19 cellular contexts compared by ENCODE assay signal in genomic region chr3:37899101-37899707, GRCh38. TPM values are rescaled to one million over a fixed set of nuclear protein-coding genes. Genes with fewer than 3 reads are reported as not detected.
A peak's percentile ranks its signal among the peaks of the same experiment; 100 is the strongest.
DNase-seq lines count a peak whose midpoint lies in the region; ATAC-seq and TF ChIP-seq lines count a peak whose summit lies in the region.
"Had no signal": no experiment of that assay in that cellular context is flagged by ENCODE, and none has a peak within 500 bp of the region (broad histone marks: within the 10 kb centered on the region; RNA-seq: fewer than 3 reads in every experiment).

No MANE protein-coding gene starts in this region.

- no peak overlapping the region for H3K4me3 ChIP-seq in tibial artery
- H3K4me3 ChIP-seq: spleen, tibial nerve had no signal

- H3K36me3 Mint-ChIP-seq in activated naive CD4-positive, alpha-beta T cell treated with anti-CD3 and anti-CD28 coated beads, Interleukin-2, amount 50 U/mL, for 72 hours = no peaks in the 10 kb centered on the region
- H3K36me3 Mint-ChIP-seq in WTC11 = no peaks in the 10 kb centered on the region

- no peaks in the 10 kb centered on the region for H3K9me3 ChIP-seq in tibial artery
- H3K9me3 ChIP-seq: spleen, tibial nerve had no signal

- peak overlapping the region; percentile 39 to 41 for H3K27ac ChIP-seq in tibial artery
- H3K27ac ChIP-seq: parathyroid adenoma, RWPE1, spleen had no signal

- CTCF ChIA-PET in WTC11 (lab: Charles Lee) = interaction anchor here (1.1 to 1.2 kb wide), 2 partner anchors 68 to 75 kb away, joined by 3 to 5 read pairs; no protein-coding TSS in a partner anchor

- DNase-seq in activated naive CD4-positive, alpha-beta T cell treated with anti-CD3 and anti-CD28 coated beads, Interleukin-2, amount 50 U/mL, for 72 hours (ENCODE audit: low spot score in 2 of 2) = peak in 1 of 2 donors; percentile 8
- DNase-seq in activated naive CD4-positive, alpha-beta T cell (lab: John Stamatoyannopoulos, UW) = no peak
- no peak for DNase-seq in WTC11 (ENCODE audit: low spot score)
- no peak for DNase-seq in tibial artery
- DNase-seq in NCI-H1436 treated with DMSO at 0.1 percent for 48 hours (lab: John Stamatoyannopoulos, UW) = no peak
- DNase-seq: ACHN, COR-L47, glutamatergic neuron, NCI-H187 treated with DMSO at 0.1 percent for 48 hours, NCI-H82, spleen had no signal

- H3K36me3 ChIP-seq in tibial artery = no peaks in the 10 kb centered on the region
- H3K36me3 ChIP-seq: spleen, tibial nerve had no signal

- TF ChIP-seq CTCF in WTC11 (IDR thresholded peaks at IDR 0.05) (no peak), tibial artery (IDR thresholded peaks at IDR 0.05) (no peak)

- ATAC-seq in activated naive CD4-positive, alpha-beta T cell treated with anti-CD3 and anti-CD28 coated beads, Interleukin-2, amount 50 U/mL, for 72 hours = peak; percentile 81 to 93
- ATAC-seq in HG02759 (IDR thresholded peaks at IDR 0.05; ENCODE audit: unreplicated experiment) (peak; percentile 57), WTC11 (peak; percentile 78), GM19467 (IDR thresholded peaks at IDR 0.05; ENCODE audit: unreplicated experiment) (no peak), HG02763 (IDR thresholded peaks at IDR 0.05; ENCODE audit: unreplicated experiment) (no peak)

- no peak overlapping the region for H3K4me3 Mint-ChIP-seq in WTC11
- H3K4me3 Mint-ChIP-seq: activated naive CD4-positive, alpha-beta T cell treated with anti-CD3 and anti-CD28 coated beads, Interleukin-2, amount 50 U/mL, for 24 hours; central memory CD8-positive, alpha-beta T cell had no signal

- H3K27me3 Mint-ChIP-seq in WTC11 (ENCODE audit: low read depth) = no peaks in the 10 kb centered on the region
- H3K27me3 Mint-ChIP-seq: activated naive CD4-positive, alpha-beta T cell treated with anti-CD3 and anti-CD28 coated beads, Interleukin-2, amount 50 U/mL, for 24 hours had no signal

- H3K9me3 Mint-ChIP-seq in activated naive CD4-positive, alpha-beta T cell treated with anti-CD3 and anti-CD28 coated beads, Interleukin-2, amount 50 U/mL, for 72 hours = no peaks in the 10 kb centered on the region
- H3K9me3 Mint-ChIP-seq in WTC11 = no peaks in the 10 kb centered on the region
- H3K9me3 Mint-ChIP-seq: activated naive CD4-positive, alpha-beta T cell treated with anti-CD3 and anti-CD28 coated beads, Interleukin-2, amount 50 U/mL, for 24 hours; central memory CD8-positive, alpha-beta T cell had no signal

- H3K27ac Mint-ChIP-seq in activated naive CD4-positive, alpha-beta T cell treated with anti-CD3 and anti-CD28 coated beads, Interleukin-2, amount 50 U/mL, for 72 hours = no peak overlapping the region
- H3K27ac Mint-ChIP-seq in WTC11 = peak overlapping the region; percentile 74; the same call in 1 of the 2 replicates
- H3K27ac Mint-ChIP-seq: activated naive CD4-positive, alpha-beta T cell treated with anti-CD3 and anti-CD28 coated beads, Interleukin-2, amount 50 U/mL, for 24 hours had no signal

- H3K4me1 Mint-ChIP-seq in WTC11 = peaks cover 23% of the 10 kb centered on the region
- H3K4me1 Mint-ChIP-seq: activated naive CD4-positive, alpha-beta T cell treated with anti-CD3 and anti-CD28 coated beads, Interleukin-2, amount 50 U/mL, for 24 hours; central memory CD8-positive, alpha-beta T cell had no signal

- H3K4me1 ChIP-seq in tibial artery = peaks cover 7 to 54% (median 20%) of the 10 kb centered on the region in 4 donors

- intact Hi-C loops in tibial artery (cut with DNase I; ENCODE audit: low total_unique reads) = no loop called here

- POLR2A ChIA-PET in WTC11 (lab: Charles Lee) = no interaction called here

- no peaks in the 10 kb centered on the region for H3K27me3 ChIP-seq in tibial artery
- H3K27me3 ChIP-seq: tibial nerve had no signal

TF ChIP-seq in WTC11, 78 proteins besides CTCF, POLR2A, EP300 and RAD21:
- no peak for TF ChIP-seq CDX4 (CRISPR knock-in tag; IDR thresholded peaks at IDR 0.05; ENCODE audit: borderline replicate concordance)
- no peak for TF ChIP-seq ZNF425 (CRISPR knock-in tag; conservative IDR thresholded peaks at IDR 0.05)
- TF ChIP-seq ZNF532 (CRISPR knock-in tag; IDR thresholded peaks at IDR 0.05; ENCODE audit: borderline replicate concordance) = no peak

RNA-seq across cellular contexts. Expression of gene CTDSPL, which starts 37.5 kb away (rescaled TPM):
- total RNA-seq in activated naive CD4-positive, alpha-beta T cell treated with anti-CD3 and anti-CD28 coated beads, Interleukin-2, amount 50 U/mL, for 72 hours = 1 to 10 TPM; 2.1 to 7.0 TPM
- total RNA-seq in WTC11 (2021) = 28.0 to 41.2 TPM (median 28.6 TPM) in 3 replicates

Comparison
In these comparisons a context has a peak if more than half of its experiments do, and no peak if none do; other contexts are left out.
1. ATAC-seq: peak in activated naive CD4-positive, alpha-beta T cell treated with anti-CD3 and anti-CD28 coated beads, Interleukin-2, amount 50 U/mL, for 72 hours (2 of 2), HG02759 (single experiment) and WTC11 (single experiment); none in GM19467 (single experiment) and HG02763 (single experiment).